16 cellular contexts compared by ENCODE assay signal in genomic region chr12:25824729-25825128, GRCh38.
"Had no signal": no experiment of that assay in that cellular context is flagged by ENCODE, and none has a peak within 500 bp of the region (broad histone marks: within the 10 kb centered on the region; RNA-seq: fewer than 3 reads in every experiment).

No MANE protein-coding gene starts in this region.

- H3K27ac ChIP-seq: breast epithelium, dorsolateral prefrontal cortex, esophagus squamous epithelium, SJSA1, skin epidermis had no signal

- H3K4me1 ChIP-seq: breast epithelium, SJSA1 had no signal

- H3K36me3 Mint-ChIP-seq: activated CD4-positive, alpha-beta memory T cell treated with anti-CD3 and anti-CD28 coated beads for 36 hours; activated naive CD8-positive, alpha-beta T cell treated with anti-CD3 and anti-CD28 coated beads for 36 hours had no signal

- H3K36me3 ChIP-seq: breast epithelium, esophagus squamous epithelium, gastroesophageal sphincter, SJSA1, tibial nerve had no signal

- H3K9me3 ChIP-seq: breast epithelium, esophagus squamous epithelium, gastroesophageal sphincter, SJSA1, tibial nerve had no signal

- DNase-seq: activated CD4-positive, alpha-beta memory T cell treated with anti-CD3 and anti-CD28 coated beads for 36 hours; activated CD4-positive, alpha-beta T cell treated with anti-CD3 and anti-CD28 coated beads for 1 hour; activated gamma-delta T cell treated with Interleukin-2 at 50 U/mL for 16 hours; activated naive CD8-positive, alpha-beta T cell treated with anti-CD3 and anti-CD28 coated beads for 36 hours; activated T-cell treated with anti-CD3 and anti-CD28 coated beads, Interleukin-2, amount 50 U/mL, for 48 hours; dorsolateral prefrontal cortex; esophagus squamous epithelium; hippocampal formation; SW 1271 had no signal

- H3K4me3 Mint-ChIP-seq: activated CD4-positive, alpha-beta memory T cell treated with anti-CD3 and anti-CD28 coated beads for 36 hours; activated naive CD8-positive, alpha-beta T cell treated with anti-CD3 and anti-CD28 coated beads for 36 hours; T-helper 2 cell treated with Interferon-gamma antibody and Interleukin-4, amounts not matched to agents 5 μg/mL and 100 μg/mL, for 36 hours had no signal

- H3K27me3 ChIP-seq: breast epithelium, esophagus squamous epithelium, gastroesophageal sphincter, SJSA1, tibial nerve had no signal

- H3K27ac Mint-ChIP-seq: activated CD4-positive, alpha-beta memory T cell treated with anti-CD3 and anti-CD28 coated beads for 36 hours; activated naive CD8-positive, alpha-beta T cell treated with anti-CD3 and anti-CD28 coated beads for 36 hours; T-helper 2 cell treated with Interferon-gamma antibody and Interleukin-4, amounts not matched to agents 5 μg/mL and 100 μg/mL, for 36 hours had no signal

- H3K4me3 ChIP-seq: breast epithelium, dorsolateral prefrontal cortex, esophagus squamous epithelium, gastroesophageal sphincter, lung, SJSA1, skin epidermis, tibial nerve had no signal

- H3K4me1 Mint-ChIP-seq: activated naive CD8-positive, alpha-beta T cell treated with anti-CD3 and anti-CD28 coated beads for 36 hours had no signal

- ATAC-seq: gastroesophageal sphincter had no signal

- H3K9me3 Mint-ChIP-seq: activated CD4-positive, alpha-beta memory T cell treated with anti-CD3 and anti-CD28 coated beads for 36 hours; activated naive CD8-positive, alpha-beta T cell treated with anti-CD3 and anti-CD28 coated beads for 36 hours; T-helper 2 cell treated with Interferon-gamma antibody and Interleukin-4, amounts not matched to agents 5 μg/mL and 100 μg/mL, for 36 hours had no signal
